ENCODE assay signal across 12 cellular contexts in the genomic region with DNA sequence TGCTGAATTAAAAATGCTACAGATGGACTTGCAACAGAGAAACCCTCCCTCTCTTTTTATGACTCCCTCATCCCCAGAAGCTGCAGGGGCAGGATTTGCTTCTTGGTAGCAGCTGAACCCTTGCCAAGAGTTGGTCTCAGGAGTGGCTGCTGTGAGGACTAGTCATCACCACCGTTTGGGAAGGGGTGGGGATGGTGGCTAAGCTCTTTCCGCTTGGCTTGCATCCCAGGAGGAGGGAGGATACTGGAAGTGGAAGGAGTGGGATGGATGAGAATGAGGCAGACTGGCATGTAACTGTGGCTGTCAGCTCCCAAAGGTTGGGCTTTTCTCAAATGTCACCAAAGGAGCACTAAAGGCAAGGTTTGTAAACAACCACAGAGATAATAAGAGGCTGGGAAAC. TPM values are rescaled to one million over a fixed set of nuclear protein-coding genes. Genes with fewer than 3 reads are reported as not detected.
A peak's percentile ranks its signal among the peaks of the same experiment; 100 is the strongest.
DNase-seq lines count a peak whose midpoint lies in the region; ATAC-seq and TF ChIP-seq lines count a peak whose summit lies in the region.
"Had no signal": no experiment of that assay in that cellular context is flagged by ENCODE, and none has a peak within 500 bp of the region (broad histone marks: within the 10 kb centered on the region; RNA-seq: fewer than 3 reads in every experiment).

No MANE protein-coding gene starts in this region.

- no peak for TF ChIP-seq EP300 in SK-N-SH (IDR thresholded peaks at IDR 0.05; ENCODE audit: borderline replicate concordance in 1 of 2, low read depth in 1 of 2, low read length in 1 of 2)

- POLR2A ChIA-PET in AG04450 (lab: Yijun Ruan, JAX) (no interaction called here), HEK293 (lab: Yijun Ruan, JAX) (no interaction called here), SK-N-SH (lab: Yijun Ruan, JAX) (no interaction called here)

- H3K27ac ChIP-seq in AG04450 (ENCODE audit: low read depth, low read length) = no peak overlapping the region
- no peak overlapping the region for H3K27ac ChIP-seq in HEK293 (ENCODE audit: extremely low read depth, low read depth, low read length)
- no peak overlapping the region for H3K27ac ChIP-seq in SK-N-SH (ENCODE audit: low read depth in 2 of 2, low read length in 1 of 2)

- H3K4me3 ChIP-seq in AG04450 (ENCODE audit: low read depth, low read length) (no peak overlapping the region), HEK293 (ENCODE audit: low read depth, low read length) (no peak overlapping the region), SK-N-SH (ENCODE audit: low read depth in 2 of 2, low read length in 1 of 2) (no peak overlapping the region)
- H3K4me3 ChIP-seq: dorsolateral prefrontal cortex had no signal

- H3K27me3 ChIP-seq in AG04450 (ENCODE audit: control insufficient read depth, insufficient read depth, low read length) (no peaks in the 10 kb centered on the region), SK-N-SH (ENCODE audit: insufficient read depth) (no peaks in the 10 kb centered on the region; the same call in 1 of the 2 replicates)
- H3K27me3 ChIP-seq: dorsolateral prefrontal cortex had no signal

- no peaks in the 10 kb centered on the region for H4K20me1 ChIP-seq in SK-N-SH (ENCODE audit: insufficient read depth)

- TF ChIP-seq CTCF in AG04450 (IDR thresholded peaks at IDR 0.05; ENCODE audit: low read depth, low read length) (no peak), HEK293 (tag by site-specific recombination; IDR thresholded peaks at IDR 0.05) (no peak), SK-N-SH (IDR thresholded peaks at IDR 0.05) (no peak), GM13976 (IDR thresholded peaks at IDR 0.05; ENCODE audit: borderline replicate concordance, control extremely low read depth, extremely low read depth, insufficient read depth, missing control alignments) (no peak)

- no peaks in the 10 kb centered on the region for H3K36me3 ChIP-seq in HEK293 (ENCODE audit: control insufficient read depth in 2 of 2, insufficient read depth in 1 of 2, low read length in 2 of 2)
- no peaks in the 10 kb centered on the region for H3K36me3 ChIP-seq in SK-N-SH (replicated peaks in 1 of 2; ENCODE audit: control insufficient read depth in 1 of 2, insufficient read depth in 2 of 2, low read length in 1 of 2)

- no peaks in the 10 kb centered on the region for H3K4me1 Mint-ChIP-seq in activated T-helper 17 cell treated with anti-CD3 and anti-CD28 coated beads, Interleukin-2, amount 50 U/mL, for 72 hours

- no CpG with 5 or more reads among the region's 2 CpGs for WGBS in SK-N-SH (ENCODE audit: low lambda C conversion rate)

- H3F3A ChIP-seq in SK-N-SH (replicated peaks; ENCODE audit: insufficient read depth) = no peaks in the 10 kb centered on the region

- H3K79me2 ChIP-seq in SK-N-SH (ENCODE audit: insufficient read depth) = no peaks in the 10 kb centered on the region

- intact Hi-C loops in left cardiac atrium (cut with DNase I) = no loop called here

- H3K9ac ChIP-seq in SK-N-SH = no peak overlapping the region

- no peak overlapping the region for H3K4me3 Mint-ChIP-seq in activated T-helper 17 cell treated with anti-CD3 and anti-CD28 coated beads, Interleukin-2, amount 50 U/mL, for 72 hours
- H3K4me3 Mint-ChIP-seq: T-helper 1 cell treated with Interleukin-12 subunit alpha and Interleukin-12 subunit beta and Interleukin-4 antibody, amounts not matched to agents 30 μg/mL and 1 μg/mL, for 36 hours had no signal

- H3K9me2 ChIP-seq in SK-N-SH = no peaks in the 10 kb centered on the region

- no peak for TF ChIP-seq RAD21 in SK-N-SH (IDR thresholded peaks at IDR 0.05; ENCODE audit: low read length)

- peak; percentile 23 to 62 for ATAC-seq in left cardiac atrium
- no peak for ATAC-seq in activated T-helper 17 cell treated with anti-CD3 and anti-CD28 coated beads, Interleukin-2, amount 50 U/mL, for 72 hours (replicated peaks)
- ATAC-seq in GM21390 (IDR thresholded peaks at IDR 0.05; ENCODE audit: unreplicated experiment) = no peak

- H3K9me3 ChIP-seq in AG04450 (ENCODE audit: control insufficient read depth, insufficient read depth, low read length) = no peaks in the 10 kb centered on the region
- H3K9me3 ChIP-seq in HEK293 (ENCODE audit: control insufficient read depth, insufficient read depth, low read depth, low read length) = no peaks in the 10 kb centered on the region
- H3K9me3 ChIP-seq in SK-N-SH = no peaks in the 10 kb centered on the region

- no peak overlapping the region for H3K27ac Mint-ChIP-seq in activated T-helper 17 cell treated with anti-CD3 and anti-CD28 coated beads, Interleukin-2, amount 50 U/mL, for 72 hours
- H3K27ac Mint-ChIP-seq: T-helper 1 cell treated with Interleukin-12 subunit alpha and Interleukin-12 subunit beta and Interleukin-4 antibody, amounts not matched to agents 30 μg/mL and 1 μg/mL, for 36 hours had no signal

- no peaks in the 10 kb centered on the region for H3K36me3 Mint-ChIP-seq in activated T-helper 17 cell treated with anti-CD3 and anti-CD28 coated beads, Interleukin-2, amount 50 U/mL, for 72 hours (ENCODE audit: low read depth)

- CTCF ChIA-PET in AG04450 (lab: Charles Lee) = no interaction called here
- CTCF ChIA-PET in HEK293 (lab: Yijun Ruan, JAX) = no interaction called here
- CTCF ChIA-PET in SK-N-SH (lab: Yijun Ruan, JAX) = no interaction called here

- H3K27me3 Mint-ChIP-seq in activated T-helper 17 cell treated with anti-CD3 and anti-CD28 coated beads, Interleukin-2, amount 50 U/mL, for 72 hours = no peaks in the 10 kb centered on the region

- H3K4me1 ChIP-seq in HEK293 (ENCODE audit: control insufficient read depth, insufficient read depth, low read length) = no peaks in the 10 kb centered on the region
- H3K4me1 ChIP-seq in SK-N-SH (ENCODE audit: control insufficient read depth in 1 of 2, insufficient read depth in 2 of 2, low read depth in 1 of 2, low read length in 1 of 2) = no peaks in the 10 kb centered on the region

- no peak overlapping the region for H2AFZ ChIP-seq in SK-N-SH (ENCODE audit: low read depth)

- no peak overlapping the region for H3K4me2 ChIP-seq in SK-N-SH

- in situ Hi-C loops in GM13976 (cut with MboI; ENCODE audit: low sequenced_read_pairs, unreplicated experiment) = no loop called here

- no peaks in the 10 kb centered on the region for H3K9me3 Mint-ChIP-seq in activated T-helper 17 cell treated with anti-CD3 and anti-CD28 coated beads, Interleukin-2, amount 50 U/mL, for 72 hours
- H3K9me3 Mint-ChIP-seq: T-helper 1 cell treated with Interleukin-12 subunit alpha and Interleukin-12 subunit beta and Interleukin-4 antibody, amounts not matched to agents 30 μg/mL and 1 μg/mL, for 36 hours had no signal

- peak; percentile 46 for DNase-seq in AG04450 (ENCODE audit: low read depth, low spot score)
- DNase-seq in SK-N-SH = no peak
- DNase-seq in left cardiac atrium = peak; percentile 52
- DNase-seq in GM13976 (ENCODE audit: low spot score) = no peak
- no peak for DNase-seq in NCI-H748 (lab: John Stamatoyannopoulos, UW; ENCODE audit: unreplicated experiment)
- DNase-seq: NCI-H2171 treated with DMSO at 0.1 percent for 48 hours; stimulated activated CD8-positive, alpha-beta memory T cell treated with anti-CD3 and anti-CD28 coated beads, Interleukin-4, amount 100 ng/mL, for 48 hours had no signal

TF ChIP-seq in HEK293, 187 proteins besides CTCF, POLR2A, EP300 and RAD21 (continues in another document):
- TF ChIP-seq YY1 (tag by site-specific recombination; IDR thresholded peaks at IDR 0.05) (no peak), ZNF146 (tag by site-specific recombination; IDR thresholded peaks at IDR 0.05) (no peak), ZNF350 (tag by site-specific recombination; IDR thresholded peaks at IDR 0.05) (no peak), ZNF707 (tag by site-specific recombination; IDR thresholded peaks at IDR 0.05) (no peak), HOXA7 (CRISPR knock-in tag; IDR thresholded peaks at IDR 0.05; ENCODE audit: borderline replicate concordance) (no peak), ZNF777 (tag by site-specific recombination; IDR thresholded peaks at IDR 0.05; ENCODE audit: borderline replicate concordance) (no peak), ZNF549 (tag by site-specific recombination; IDR thresholded peaks at IDR 0.05) (no peak), GLIS1 (tag by site-specific recombination; IDR thresholded peaks at IDR 0.05) (no peak)

TF ChIP-seq in SK-N-SH, 30 proteins besides CTCF, POLR2A, EP300 and RAD21:
- TF ChIP-seq NFIC (IDR thresholded peaks at IDR 0.05; ENCODE audit: borderline replicate concordance) = peak; percentile 50; the same call in 1 of the 2 replicates
- no peak for TF ChIP-seq EZH2phosphoT487 (IDR thresholded peaks at IDR 0.05; ENCODE audit: borderline replicate concordance, low read depth)

RNA-seq across cellular contexts. Expression of gene COL24A1, which starts 50.8 kb away (rescaled TPM):
- polyA plus RNA-seq in AG04450 (2011; rRNA removed) (2.2 and 3.1 TPM in 2 replicates), SK-N-SH (2012; rRNA removed) (not detected in 2 replicates)
- 8.8 and 12.9 TPM in 2 replicates for polyA minus RNA-seq in AG04450 (2011; rRNA and poly(A)+ RNA removed)
- 0.01 TPM in 1 of 2 replicates, not detected in the other for polyA plus RNA-seq in SK-N-SH (2012; cell fraction: cytosol; rRNA removed)
- 0.04 TPM in 1 of 2 replicates, not detected in the other for polyA plus RNA-seq in SK-N-SH (2012; cell fraction: nucleus; rRNA removed)
- total RNA-seq in left cardiac atrium = 1 to 10 TPM; 1.4 to 1.5 TPM
- total RNA-seq in activated T-helper 17 cell treated with anti-CD3 and anti-CD28 coated beads, Interleukin-2, amount 50 U/mL, for 72 hours = not detected

Comparison
In these comparisons a context has a peak if more than half of its experiments do, and no peak if none do; other contexts are left out.
1. DNase-seq: peak in AG04450 (single experiment) and left cardiac atrium (single experiment); none in SK-N-SH (single experiment), GM13976 (single experiment) and NCI-H748 (single experiment).
2. ATAC-seq: peak in left cardiac atrium (2 of 2); none in activated T-helper 17 cell treated with anti-CD3 and anti-CD28 coated beads, Interleukin-2, amount 50 U/mL, for 72 hours (single experiment) and GM21390 (single experiment).